28 cellular contexts compared by ENCODE assay signal in genomic region chr12:62769076-62769619, GRCh38.
"Had no signal": no experiment of that assay in that cellular context is flagged by ENCODE, and none has a peak within 500 bp of the region (broad histone marks: within the 10 kb centered on the region; RNA-seq: fewer than 3 reads in every experiment).

No MANE protein-coding gene starts in this region.

- H3K27ac Mint-ChIP-seq: immature natural killer cell; nephron; stimulated activated effector memory CD8-positive, alpha-beta T cell treated with anti-CD3 and anti-CD28 coated beads, Interleukin-12 subunit alpha, Interleukin-12 subunit beta, amount 100 ng/mL, for 72 hours had no signal

- H3K9me3 ChIP-seq: left ventricle myocardium inferior, mucosa of descending colon, pancreas, prostate gland, spleen, suprapubic skin, thoracic aorta, tibial artery, upper lobe of right lung had no signal

- H3K36me3 Mint-ChIP-seq: immature natural killer cell; naive thymus-derived CD8-positive, alpha-beta T cell; stimulated activated effector memory CD8-positive, alpha-beta T cell treated with anti-CD3 and anti-CD28 coated beads, Interleukin-12 subunit alpha, Interleukin-12 subunit beta, amount 100 ng/mL, for 72 hours had no signal

- H3K4me3 ChIP-seq: left ventricle myocardium inferior, lung, mucosa of descending colon, pancreas, prostate gland, spleen, suprapubic skin, thoracic aorta, tibial artery, upper lobe of right lung had no signal

- H3K27me3 Mint-ChIP-seq: stimulated activated naive CD8-positive, alpha-beta T cell treated with anti-CD3 and anti-CD28 coated beads, Interleukin-15, Interleukin-2, amounts not matched to agents 100 ng/mL and 50 ng/mL, for 24 hours had no signal

- H3K36me3 ChIP-seq: left ventricle myocardium inferior, pancreas, prostate gland, spleen, suprapubic skin, thoracic aorta, tibial artery, upper lobe of right lung had no signal

- H3K4me1 Mint-ChIP-seq: immature natural killer cell; naive thymus-derived CD8-positive, alpha-beta T cell had no signal

- H3K4me1 ChIP-seq: pancreas, prostate gland, spleen, tibial artery, upper lobe of right lung had no signal

- H3K27ac ChIP-seq: left ventricle myocardium inferior, pancreas, prostate gland, spleen, suprapubic skin, thoracic aorta, tibial artery, upper lobe of right lung had no signal

- H3K4me3 Mint-ChIP-seq: immature natural killer cell; naive thymus-derived CD8-positive, alpha-beta T cell; nephron; neural crest cell; stimulated activated effector memory CD8-positive, alpha-beta T cell treated with anti-CD3 and anti-CD28 coated beads, Interleukin-12 subunit alpha, Interleukin-12 subunit beta, amount 100 ng/mL, for 72 hours; stimulated activated naive CD8-positive, alpha-beta T cell treated with anti-CD3 and anti-CD28 coated beads, Interleukin-15, Interleukin-2, amounts not matched to agents 100 ng/mL and 50 ng/mL, for 24 hours had no signal

- DNase-seq: hypothalamus; immature natural killer cell; kidney; left colon; left ventricle myocardium inferior; midbrain; mucosa of descending colon; naive thymus-derived CD8-positive, alpha-beta T cell; nucleus accumbens; pancreas; posterior cingulate gyrus; retina; right cardiac atrium; small intestine; spleen; stimulated activated CD4-positive, alpha-beta T cell treated with anti-CD3 and anti-CD28 coated beads, Interleukin-4, amount 100 ng/mL, for 24 hours; stimulated activated naive CD4-positive, alpha-beta T cell; tibial artery; trophoblast cell; upper lobe of right lung had no signal

- H3K27me3 ChIP-seq: pancreas, spleen, suprapubic skin, tibial artery, upper lobe of right lung had no signal

- H3K9me3 Mint-ChIP-seq: immature natural killer cell; naive thymus-derived CD8-positive, alpha-beta T cell; nephron; neural crest cell; stimulated activated effector memory CD8-positive, alpha-beta T cell treated with anti-CD3 and anti-CD28 coated beads, Interleukin-12 subunit alpha, Interleukin-12 subunit beta, amount 100 ng/mL, for 72 hours; stimulated activated naive CD8-positive, alpha-beta T cell treated with anti-CD3 and anti-CD28 coated beads, Interleukin-15, Interleukin-2, amounts not matched to agents 100 ng/mL and 50 ng/mL, for 24 hours had no signal
